ENCODE assay signal across 10 cellular contexts in the genomic region with DNA sequence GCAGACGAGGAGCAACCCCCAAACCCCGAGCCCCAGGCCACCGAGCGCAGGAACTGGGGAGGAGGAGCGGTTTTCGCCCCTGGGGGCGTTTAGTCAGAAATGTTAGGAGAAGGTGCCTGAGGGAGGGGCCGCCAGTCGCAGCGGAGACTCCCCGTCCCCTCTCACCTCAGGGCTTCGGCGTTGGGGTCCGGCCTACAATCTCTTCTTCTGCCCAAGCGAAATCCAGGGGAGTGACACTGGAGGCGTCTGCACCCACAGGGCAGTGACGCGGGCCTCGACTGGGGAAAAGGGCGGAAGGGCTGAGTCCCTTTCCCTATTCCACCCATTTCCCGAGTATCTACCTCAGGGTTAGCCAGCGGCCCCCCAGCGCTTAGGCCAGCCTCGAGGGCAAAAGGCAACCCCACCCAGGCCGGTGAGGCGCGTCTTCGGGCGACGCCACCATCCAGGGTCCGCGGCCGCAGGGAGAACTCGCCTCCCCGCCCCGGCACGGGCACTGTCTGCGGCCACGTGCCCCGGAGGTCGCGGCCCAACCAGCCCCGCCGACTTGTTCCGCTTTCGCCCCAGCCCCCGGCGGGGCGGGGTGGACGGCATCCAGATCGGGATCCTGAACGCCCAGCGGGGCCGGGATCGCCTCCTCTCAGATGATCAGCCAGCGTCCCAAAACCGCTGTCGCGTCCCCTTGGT.
DNase-seq lines count a peak whose midpoint lies in the region; ATAC-seq lines count a peak whose summit lies in the region.
"Had no signal": no experiment of that assay in that cellular context is flagged by ENCODE, and none has a peak within 500 bp of the region (broad histone marks: within the 10 kb centered on the region; RNA-seq: fewer than 3 reads in every experiment).

No MANE protein-coding gene starts in this region.

- no peak overlapping the region for H3K23ac ChIP-seq in neuronal stem cell (ENCODE audit: low read depth, low read length, poor library complexity)

- peak overlapping the region; percentile 35 for H3K4me2 ChIP-seq in neuronal stem cell (ENCODE audit: insufficient read depth, low read length, poor library complexity, severe bottlenecking)

- H2BK15ac ChIP-seq in neuronal stem cell (ENCODE audit: low read length) = no peak overlapping the region

- ATAC-seq in Right ventricle myocardium inferior (peak; percentile 69), left ventricle myocardium superior (peak; percentile 73), HG03439 (IDR thresholded peaks at IDR 0.05; ENCODE audit: unreplicated experiment) (no peak)
- ATAC-seq: body of pancreas had no signal

- H3K27me3 ChIP-seq in neuronal stem cell (ENCODE audit: control insufficient read depth in 3 of 3, insufficient read depth in 3 of 3, low read depth in 1 of 3, low read length in 3 of 3) = peaks cover 31 to 87% (median 57%) of the 10 kb centered on the region in 3 experiments
- H3K27me3 ChIP-seq in HAP-1 (ENCODE audit: low read depth) = no peaks in the 10 kb centered on the region
- H3K27me3 ChIP-seq: body of pancreas had no signal

- H4K91ac ChIP-seq in neuronal stem cell (ENCODE audit: low read depth, low read length, poor library complexity) = no peak overlapping the region

- no CpG with 5 or more reads among the region's 59 CpGs for WGBS in neuronal stem cell (ENCODE audit: extremely low coverage in 2 of 2, insufficient read length in 2 of 2, insufficient replicate concordance in 1 of 2), 2 donors

- H3K4ac ChIP-seq in neuronal stem cell (ENCODE audit: low read length) = no peak overlapping the region

- no peaks in the 10 kb centered on the region for H3K79me1 ChIP-seq in neuronal stem cell (ENCODE audit: low read depth, low read length)

- peaks cover 0 to 6% of the 10 kb centered on the region in 2 donors for H3K4me1 ChIP-seq in neuronal stem cell (ENCODE audit: control insufficient read depth in 2 of 2, insufficient read depth in 1 of 2, low read depth in 1 of 2, low read length in 2 of 2)
- H3K4me1 ChIP-seq in HAP-1 = peaks cover 1% of the 10 kb centered on the region

- no peak overlapping the region for H2BK12ac ChIP-seq in neuronal stem cell (ENCODE audit: low read length)

- no peak overlapping the region for H4K8ac ChIP-seq in neuronal stem cell (ENCODE audit: low read depth, low read length)

- no peak overlapping the region for H3K14ac ChIP-seq in neuronal stem cell (ENCODE audit: low read length)

- intact Hi-C loops in Right ventricle myocardium inferior (cut with DNase I) (no loop called here), cardiac septum (cut with DNase I) (no loop called here), left ventricle myocardium superior (cut with micrococcal nuclease) (no loop called here)

- H2AK5ac ChIP-seq in neuronal stem cell (ENCODE audit: low read depth, low read length) = peak overlapping the region; percentile 7

- peak overlapping the region; percentile 68 for H3K18ac ChIP-seq in neuronal stem cell (ENCODE audit: low read length)

- H3K4me3 ChIP-seq in neuronal stem cell (ENCODE audit: low read length in 2 of 2) (no peak overlapping the region), HAP-1 (no peak overlapping the region)
- H3K4me3 ChIP-seq: body of pancreas had no signal

- no peak overlapping the region for H2BK120ac ChIP-seq in neuronal stem cell (ENCODE audit: low read depth, low read length)

- DNase-seq in Right ventricle myocardium inferior (ENCODE audit: missing footprints) (no peak), cardiac septum (ENCODE audit: low spot score) (no peak), left ventricle myocardium superior (peak; percentile 56), neuronal stem cell (ENCODE audit: low spot score) (no peak), NOMO-1 treated with DMSO at 0.1 percent for 48 hours (lab: John Stamatoyannopoulos, UW; ENCODE audit: unreplicated experiment) (no peak), HAP-1 (ENCODE audit: low spot score in 2 of 2) (no peak)
- DNase-seq in activated CD4-positive, alpha-beta T cell treated with anti-CD3 and anti-CD28 coated beads, Interleukin-2, amount 50 U/mL, for 4 hours = no peak
- DNase-seq: activated CD4-positive, alpha-beta memory T cell treated with anti-CD3 and anti-CD28 coated beads, Interleukin-2, amount 10 ng/mL, durations not matched to agents 7 days and 5 days; body of pancreas had no signal

- peak overlapping the region; percentile 69 for H2AFZ ChIP-seq in neuronal stem cell (ENCODE audit: low read length)

- H3K9me3 ChIP-seq in neuronal stem cell (replicated peaks in 1 of 2; ENCODE audit: control insufficient read depth in 2 of 2, insufficient read depth in 1 of 2, low read depth in 1 of 2, low read length in 2 of 2) (peaks cover 0 to 2% of the 10 kb centered on the region in 2 donors), HAP-1 (no peaks in the 10 kb centered on the region)
- H3K9me3 ChIP-seq: body of pancreas had no signal

- no peak overlapping the region for H2BK5ac ChIP-seq in neuronal stem cell (ENCODE audit: low read length)

- H3K9ac ChIP-seq in neuronal stem cell (ENCODE audit: low read depth, low read length, poor library complexity) = peak overlapping the region; percentile 5

- no peak overlapping the region for H3K27ac ChIP-seq in neuronal stem cell (replicated peaks; ENCODE audit: low read length)
- H3K27ac ChIP-seq: body of pancreas had no signal

- H3K36me3 ChIP-seq in neuronal stem cell (replicated peaks in 1 of 2; ENCODE audit: control insufficient read depth in 2 of 2, insufficient read depth in 2 of 2, low read length in 2 of 2) (no peaks in the 10 kb centered on the region), HAP-1 (replicated peaks) (no peaks in the 10 kb centered on the region)

- in situ Hi-C loops in HAP-1 (cut with MboI; ENCODE audit: low sequenced_read_pairs) = no loop called here
